Comparison of ENCODE assay signal across 8 cellular contexts in genomic region chr9:126500600-126501382, GRCh38.
DNase-seq lines count a peak whose midpoint lies in the region; ATAC-seq and TF ChIP-seq lines count a peak whose summit lies in the region.

No MANE protein-coding gene starts in this region.

- DNase-seq in NCI-H2196 (lab: John Stamatoyannopoulos, UW; ENCODE audit: unreplicated experiment) (peak; percentile 62), choroid plexus epithelial cell (ENCODE audit: low read depth) (peak; percentile 83)
- DNase-seq in activated CD4-positive, alpha-beta T cell treated with anti-CD3 and anti-CD28 coated beads for 48 hours: peak; percentile 79
- peak; percentile 65 to 68 for DNase-seq in stimulated activated CD4-positive, alpha-beta T cell treated with anti-CD3 and anti-CD28 coated beads, Interleukin-2, amount 100 ng/mL, for 48 hours

- H3K27me3 ChIP-seq in layer of hippocampus (ENCODE audit: control insufficient read depth, insufficient read depth, low read length): no peaks in the 10 kb centered on the region

- H3K4me3 ChIP-seq in choroid plexus epithelial cell (ENCODE audit: low read depth, low read length): no peak overlapping the region

- H3K27ac ChIP-seq in 22Rv1 (no peak overlapping the region), layer of hippocampus (ENCODE audit: low read depth, low read length) (peak overlapping the region; percentile 68)

- TF ChIP-seq CTCF in 22Rv1 (IDR thresholded peaks at IDR 0.05) (peak; percentile 93), GM12874 (IDR thresholded peaks at IDR 0.05; ENCODE audit: insufficient read depth, low read depth, low read length) (peak; percentile 94), choroid plexus epithelial cell (conservative IDR thresholded peaks at IDR 0.05; ENCODE audit: low read depth, low read length) (peak; percentile 93)

- ATAC-seq in GM18858 (IDR thresholded peaks at IDR 0.05; ENCODE audit: unreplicated experiment): no peak
